In the genomic region with DNA sequence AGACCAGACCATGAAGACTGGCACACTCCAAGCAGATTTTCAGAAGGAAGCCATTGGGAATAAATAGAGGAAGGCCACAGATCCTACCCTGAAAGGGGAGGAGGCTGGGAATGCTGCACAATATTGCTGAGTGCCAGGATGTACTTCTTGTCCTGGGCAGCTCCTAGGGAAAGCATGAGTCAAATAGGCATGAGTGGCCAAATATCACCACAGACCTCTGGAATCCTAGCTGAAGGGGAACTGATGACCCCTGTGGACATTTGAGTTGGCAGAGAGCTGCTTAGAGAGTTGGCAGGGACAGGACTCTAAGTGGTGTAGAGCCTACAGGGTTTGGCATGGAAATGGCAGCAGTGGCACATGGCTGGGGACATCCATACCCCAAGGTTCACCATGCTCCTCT, we compare ENCODE assay signal across 29 cellular contexts.
"Had no signal": no experiment of that assay in that cellular context is flagged by ENCODE, and none has a peak within 500 bp of the region (broad histone marks: within the 10 kb centered on the region; RNA-seq: fewer than 3 reads in every experiment).

No MANE protein-coding gene starts in this region.

- H3K27me3 ChIP-seq: brain microvascular endothelial cell, SJCRH30 had no signal

- H3K27ac ChIP-seq: brain microvascular endothelial cell, SJCRH30, VCaP had no signal

- H3K9ac ChIP-seq: SK-N-SH had no signal

- H3K36me3 ChIP-seq: brain microvascular endothelial cell, SJCRH30 had no signal

- H3K9me2 ChIP-seq: SK-N-SH had no signal

- ATAC-seq: activated naive CD4-positive, alpha-beta T cell treated with anti-CD3 and anti-CD28 coated beads, Interleukin-2, amount 50 U/mL, for 72 hours; activated naive CD8-positive, alpha-beta T cell treated with anti-CD3 and anti-CD28 coated beads, Interleukin-2, amount 50 U/mL, for 24 hours; activated T-cell treated with anti-CD3 and anti-CD28 coated beads, Interleukin-2, amount 50 U/mL, for 4 hours; Panc1; Right ventricle myocardium inferior had no signal

- H3K4me1 ChIP-seq: SJCRH30 had no signal

- DNase-seq: activated CD4-positive, alpha-beta memory T cell treated with anti-CD3 and anti-CD28 coated beads for 36 hours; activated CD4-positive, alpha-beta T cell treated with anti-CD3 and anti-CD28 coated beads, Interleukin-2, amount 10 ng/mL, durations not matched to agents 7 days and 5 days; activated CD4-positive, CD25-positive, alpha-beta regulatory T cell; activated CD8-positive, alpha-beta memory T cell treated with anti-CD3 and anti-CD28 coated beads for 24 hours; activated effector memory CD4-positive, alpha-beta T cell treated with anti-CD3 and anti-CD28 coated beads, Interleukin-2, amount 50 U/mL, for 16 hours; activated naive CD4-positive, alpha-beta T cell treated with Interleukin-2 at 50 U/mL for 16 hours; activated naive CD8-positive, alpha-beta T cell treated with anti-CD3 and anti-CD28 coated beads, Interleukin-2, amount 50 U/mL, for 24 hours; activated T-cell treated with anti-CD3 and anti-CD28 coated beads, Interleukin-2, amount 50 U/mL, for 4 hours; amniotic stem cell; brain microvascular endothelial cell; caudate nucleus; Kasumi-1; KBM-7; MV-4-11; NCI-H1092 treated with DMSO at 0.1 percent for 48 hours; NCI-H1436; NCI-H1694 treated with DMSO at 0.1 percent for 48 hours; NCI-H2081 treated with DMSO at 0.1 percent for 48 hours; NCI-H2227 treated with DMSO at 0.1 percent for 48 hours; NCI-H526 treated with DMSO at 0.1 percent for 48 hours; NCI-H82; RPMI8226; SJCRH30; SK-N-SH; T-helper 1 cell had no signal

- H3K9me3 ChIP-seq: SJCRH30, SK-N-SH had no signal

- H3K4me2 ChIP-seq: SK-N-SH had no signal

- H3K4me3 ChIP-seq: SJCRH30 had no signal
